In genomic region chr1:226919995-226920394, GRCh38 we compare ENCODE assay signal across 25 cellular contexts.
"Had no signal": no experiment of that assay in that cellular context is flagged by ENCODE, and none has a peak within 500 bp of the region (broad histone marks: within the 10 kb centered on the region; RNA-seq: fewer than 3 reads in every experiment).

No MANE protein-coding gene starts in this region.

- H3K4me1 ChIP-seq: gastroesophageal sphincter, stomach, suprapubic skin, tibial nerve had no signal

- ATAC-seq: activated CD8-positive, alpha-beta T cell treated with anti-CD3 and anti-CD28 coated beads for 36 hours; activated naive CD8-positive, alpha-beta T cell treated with anti-CD3 and anti-CD28 coated beads, Interleukin-2, amount 50 U/mL, for 24 hours; gastroesophageal sphincter; mucosa of descending colon; stimulated activated naive B cell treated with anti-CD40 and anti-IgM and Interleukin-4, amounts not matched to agents 10 μg/mL and 1 μg/mL and 100 μg/mL, for 72 hours; T-helper 17 cell; WTC11 had no signal

- H3K27ac ChIP-seq: dorsolateral prefrontal cortex, gastroesophageal sphincter, suprapubic skin, tibial nerve had no signal

- H3K4me3 ChIP-seq: coronary artery, dorsolateral prefrontal cortex, gastroesophageal sphincter, lung, mucosa of descending colon, stomach, suprapubic skin, tibial nerve had no signal

- FAIRE-seq: urothelium cell line had no signal

- H3K36me3 ChIP-seq: suprapubic skin had no signal

- DNase-seq: activated CD4-positive, alpha-beta T cell treated with anti-CD3 and anti-CD28 coated beads for 1 hour; activated CD4-positive, alpha-beta T cell treated with anti-CD3 and anti-CD28 coated beads, Interleukin-2, amount 50 U/mL, for 1 hour; activated CD8-positive, alpha-beta T cell treated with anti-CD3 and anti-CD28 coated beads for 36 hours; activated naive CD8-positive, alpha-beta T cell treated with anti-CD3 and anti-CD28 coated beads, Interleukin-2, amount 50 U/mL, for 24 hours; activated T-cell treated with anti-CD3 and anti-CD28 coated beads, Interleukin-2, amount 50 U/mL, for 48 hours; effector memory CD4-positive, alpha-beta T cell; erythroblast; kidney glomerular epithelial cell; mesendoderm; mucosa of descending colon; retina; stimulated activated CD4-positive, alpha-beta T cell treated with anti-CD3 and anti-CD28 coated beads, Interleukin-15, amount 100 ng/mL, for 24 hours; stimulated activated CD4-positive, alpha-beta T cell treated with anti-CD3 and anti-CD28 coated beads, Interleukin-2, amount 100 ng/mL, for 24 hours; stimulated activated naive B cell treated with anti-CD40 and anti-IgM and Interleukin-4, amounts not matched to agents 10 μg/mL and 1 μg/mL and 100 μg/mL, for 72 hours; T-helper 17 cell; T1000 had no signal

- H3K9me3 ChIP-seq: gastroesophageal sphincter, mucosa of descending colon, stomach, suprapubic skin, tibial nerve had no signal

- H3K27me3 ChIP-seq: dorsolateral prefrontal cortex, gastroesophageal sphincter, stomach, suprapubic skin, tibial nerve had no signal
